Comparison of ENCODE assay signal across 36 cellular contexts in genomic region chr9:93640027-93640426, GRCh38.
"Had no signal": no experiment of that assay in that cellular context is flagged by ENCODE, and none has a peak within 500 bp of the region (broad histone marks: within the 10 kb centered on the region; RNA-seq: fewer than 3 reads in every experiment).

No MANE protein-coding gene starts in this region.

- H3K4me1 Mint-ChIP-seq: activated naive CD4-positive, alpha-beta T cell treated with anti-CD3 and anti-CD28 coated beads, Interleukin-2, amount 10 ng/mL, durations not matched to agents 7 days and 5 days; activated naive CD4-positive, alpha-beta T cell treated with anti-CD3 and anti-CD28 coated beads, Interleukin-2, amount 50 U/mL, for 24 hours; activated naive CD8-positive, alpha-beta T cell treated with anti-CD3 and anti-CD28 coated beads, Interleukin-2, amount 10 ng/mL, durations not matched to agents 7 days and 5 days; activated naive CD8-positive, alpha-beta T cell treated with anti-CD3 and anti-CD28 coated beads, Interleukin-2, amount 50 U/mL, for 24 hours; brain had no signal

- DNase-seq: activated effector memory CD4-positive, alpha-beta T cell treated with anti-CD3 and anti-CD28 coated beads, Interleukin-2, amount 50 U/mL, for 16 hours; activated effector memory CD4-positive, alpha-beta T cell treated with Interleukin-2 at 50 U/mL for 16 hours; activated gamma-delta T cell; activated gamma-delta T cell treated with Interleukin-2 at 50 U/mL for 16 hours; activated naive CD4-positive, alpha-beta T cell; activated naive CD4-positive, alpha-beta T cell treated with anti-CD3 and anti-CD28 coated beads for 36 hours; activated naive CD4-positive, alpha-beta T cell treated with anti-CD3 and anti-CD28 coated beads, Interleukin-2, amount 50 U/mL, for 16 hours; activated naive CD4-positive, alpha-beta T cell treated with Interleukin-2 at 50 U/mL for 16 hours; activated naive CD8-positive, alpha-beta T cell treated with anti-CD3 and anti-CD28 coated beads for 36 hours; activated naive CD8-positive, alpha-beta T cell treated with anti-CD3 and anti-CD28 coated beads, Interleukin-2, amount 10 ng/mL, durations not matched to agents 7 days and 5 days; activated naive CD8-positive, alpha-beta T cell treated with anti-CD3 and anti-CD28 coated beads, Interleukin-2, amount 50 U/mL, for 24 hours; activated T-cell treated with anti-CD3 and anti-CD28 coated beads, Interleukin-2, amount 50 U/mL, for 4 hours; activated T-cell treated with anti-CD3 and anti-CD28 coated beads, Interleukin-2, amount 50 U/mL, for 48 hours; activated T-cell treated with anti-CD3 and anti-CD28 coated beads, Interleukin-2, amount 50 U/mL, for 72 hours; amniotic stem cell; amygdala; anterior cingulate cortex; aorta; body of pancreas; brain microvascular endothelial cell; caudate nucleus; central memory CD4-positive, alpha-beta T cell; cerebellar nuclear complex had no signal

- H3K27ac ChIP-seq: adrenal gland, ascending aorta, body of pancreas, brain microvascular endothelial cell, breast epithelium had no signal

- H3K4me3 ChIP-seq: adrenal gland, ascending aorta, body of pancreas, breast epithelium, cardiac muscle cell had no signal

- H3K4me3 Mint-ChIP-seq: activated naive CD4-positive, alpha-beta T cell treated with anti-CD3 and anti-CD28 coated beads for 36 hours; activated naive CD4-positive, alpha-beta T cell treated with anti-CD3 and anti-CD28 coated beads, Interleukin-2, amount 10 ng/mL, durations not matched to agents 7 days and 5 days; activated naive CD4-positive, alpha-beta T cell treated with anti-CD3 and anti-CD28 coated beads, Interleukin-2, amount 50 U/mL, for 24 hours; activated naive CD8-positive, alpha-beta T cell; activated naive CD8-positive, alpha-beta T cell treated with anti-CD3 and anti-CD28 coated beads for 36 hours; activated naive CD8-positive, alpha-beta T cell treated with anti-CD3 and anti-CD28 coated beads, Interleukin-2, amount 10 ng/mL, durations not matched to agents 7 days and 5 days; activated naive CD8-positive, alpha-beta T cell treated with anti-CD3 and anti-CD28 coated beads, Interleukin-2, amount 50 U/mL, for 24 hours; activated T-cell treated with anti-CD3 and anti-CD28 coated beads, Interleukin-2, amount 50 U/mL, for 24 hours; activated T-cell treated with anti-CD3 and anti-CD28 coated beads, Interleukin-2, amount 50 U/mL, for 4 hours; activated T-cell treated with anti-CD3 and anti-CD28 coated beads, Interleukin-2, amount 50 U/mL, for 72 hours; activated T-helper 1 cell treated with anti-CD3 and anti-CD28 coated beads, Interleukin-12 subunit alpha, Interleukin-12 subunit beta, Interleukin-2, Interleukin-4 antibody, amounts not matched to agents 30 ng/mL and 10 ng/mL and 1 ng/mL, durations not matched to agents 14 hours and 24 hours and 36 hours; brain; central memory CD8-positive, alpha-beta T cell had no signal

- H3K4me1 ChIP-seq: ascending aorta, body of pancreas, breast epithelium had no signal

- H3K27me3 Mint-ChIP-seq: activated naive CD4-positive, alpha-beta T cell treated with anti-CD3 and anti-CD28 coated beads, Interleukin-2, amount 10 ng/mL, durations not matched to agents 7 days and 5 days; activated naive CD4-positive, alpha-beta T cell treated with anti-CD3 and anti-CD28 coated beads, Interleukin-2, amount 50 U/mL, for 24 hours; activated naive CD8-positive, alpha-beta T cell; activated naive CD8-positive, alpha-beta T cell treated with anti-CD3 and anti-CD28 coated beads for 36 hours; activated naive CD8-positive, alpha-beta T cell treated with anti-CD3 and anti-CD28 coated beads, Interleukin-2, amount 10 ng/mL, durations not matched to agents 7 days and 5 days; activated naive CD8-positive, alpha-beta T cell treated with anti-CD3 and anti-CD28 coated beads, Interleukin-2, amount 50 U/mL, for 24 hours; activated T-cell treated with anti-CD3 and anti-CD28 coated beads, Interleukin-2, amount 50 U/mL, for 24 hours; central memory CD8-positive, alpha-beta T cell had no signal

- H3K27ac Mint-ChIP-seq: activated naive CD4-positive, alpha-beta T cell treated with anti-CD3 and anti-CD28 coated beads for 36 hours; activated naive CD4-positive, alpha-beta T cell treated with anti-CD3 and anti-CD28 coated beads, Interleukin-2, amount 10 ng/mL, durations not matched to agents 7 days and 5 days; activated naive CD4-positive, alpha-beta T cell treated with anti-CD3 and anti-CD28 coated beads, Interleukin-2, amount 50 U/mL, for 72 hours; activated naive CD8-positive, alpha-beta T cell; activated naive CD8-positive, alpha-beta T cell treated with anti-CD3 and anti-CD28 coated beads for 36 hours; activated naive CD8-positive, alpha-beta T cell treated with anti-CD3 and anti-CD28 coated beads, Interleukin-2, amount 10 ng/mL, durations not matched to agents 7 days and 5 days; activated naive CD8-positive, alpha-beta T cell treated with anti-CD3 and anti-CD28 coated beads, Interleukin-2, amount 50 U/mL, for 24 hours; activated T-cell treated with anti-CD3 and anti-CD28 coated beads, Interleukin-2, amount 50 U/mL, for 24 hours; activated T-cell treated with anti-CD3 and anti-CD28 coated beads, Interleukin-2, amount 50 U/mL, for 72 hours; activated T-helper 1 cell treated with anti-CD3 and anti-CD28 coated beads, Interleukin-12 subunit alpha, Interleukin-12 subunit beta, Interleukin-2, Interleukin-4 antibody, amounts not matched to agents 30 ng/mL and 10 ng/mL and 1 ng/mL, durations not matched to agents 14 hours and 24 hours and 36 hours; activated T-helper 2 cell treated with anti-CD3 and anti-CD28 coated beads, Interferon-gamma antibody, Interleukin-2, Interleukin-4, amounts not matched to agents 10 μg/mL and 5 μg/mL and 100 μg/mL, durations not matched to agents 14 hours and 24 hours and 36 hours had no signal

- H3K9me3 ChIP-seq: adrenal gland, body of pancreas had no signal

- ATAC-seq: activated naive CD4-positive, alpha-beta T cell treated with anti-CD3 and anti-CD28 coated beads, Interleukin-2, amount 50 U/mL, for 72 hours; activated naive CD8-positive, alpha-beta T cell treated with anti-CD3 and anti-CD28 coated beads, Interleukin-2, amount 50 U/mL, for 24 hours; activated T-cell treated with anti-CD3 and anti-CD28 coated beads, Interleukin-2, amount 50 U/mL, for 4 hours; activated T-cell treated with anti-CD3 and anti-CD28 coated beads, Interleukin-2, amount 50 U/mL, for 72 hours; body of pancreas had no signal

- H3K36me3 ChIP-seq: cardiac muscle cell had no signal
